ENCODE assay signal across 9 cellular contexts in the genomic region with DNA sequence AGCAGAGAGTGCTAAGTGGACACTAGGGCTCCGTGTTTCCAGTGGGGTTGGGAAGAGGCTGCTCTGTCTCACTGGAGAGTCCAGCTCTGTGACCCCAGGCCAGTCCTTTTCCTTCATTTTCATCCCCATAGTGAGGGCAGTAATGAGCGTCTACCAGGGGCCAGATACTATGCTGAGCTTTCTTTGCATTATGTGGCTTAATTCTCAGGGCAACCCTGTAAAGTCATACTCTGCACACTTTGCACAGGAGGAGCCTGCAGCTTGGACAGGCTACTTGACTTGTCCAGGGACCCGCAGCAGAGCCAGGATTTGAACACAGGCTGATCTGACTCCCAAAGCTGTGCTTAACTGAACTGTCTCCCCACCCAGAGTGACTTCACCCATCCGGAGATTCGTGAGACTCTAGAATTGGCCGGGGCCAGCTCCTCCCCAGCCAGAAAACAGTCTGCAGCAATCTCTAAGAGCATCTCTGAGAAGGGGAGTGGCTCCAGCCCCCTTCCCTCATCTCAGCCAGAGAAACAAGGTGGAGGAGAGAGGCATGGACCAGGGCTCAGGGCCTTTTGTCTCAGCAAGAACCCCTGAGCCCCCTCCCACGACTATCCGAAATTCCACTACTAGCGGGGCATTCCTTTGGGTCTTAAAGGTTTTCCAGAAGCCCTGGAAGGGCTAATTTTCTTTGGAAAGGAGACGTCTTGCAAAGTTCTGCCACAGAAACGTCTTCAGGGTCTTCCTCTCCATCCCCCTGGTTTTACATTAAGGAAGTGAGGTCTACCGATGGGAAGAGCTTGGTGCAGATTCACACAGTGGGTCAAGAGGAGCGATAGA. TPM values are rescaled to one million over a fixed set of nuclear protein-coding genes. Genes with fewer than 3 reads are reported as not detected.
DNase-seq lines count a peak whose midpoint lies in the region; FAIRE-seq and TF ChIP-seq lines count a peak whose summit lies in the region.
"Had no signal": no experiment of that assay in that cellular context is flagged by ENCODE, and none has a peak within 500 bp of the region (broad histone marks: within the 10 kb centered on the region; RNA-seq: fewer than 3 reads in every experiment).

No MANE protein-coding gene starts in this region.

- peak; percentile 28 for DNase-seq in GM13977 (ENCODE audit: low spot score)
- no peak for DNase-seq in SK-N-MC (ENCODE audit: low read depth, low spot score)
- DNase-seq in right atrium auricular region (ENCODE audit: low spot score) = peak; percentile 68
- DNase-seq in sigmoid colon = no peak
- DNase-seq in kidney = no peak
- no peak for DNase-seq in mucosa of gallbladder (ENCODE audit: low spot score)
- no peak for DNase-seq in NOMO-1 treated with DMSO at 0.1 percent for 48 hours (lab: John Stamatoyannopoulos, UW; ENCODE audit: unreplicated experiment)

- FAIRE-seq in kidney (lab: Jason Lieb, UNC) = no peak
- FAIRE-seq: TTC549 had no signal

- H3K9ac ChIP-seq in SK-N-MC (ENCODE audit: insufficient read length) = no peak overlapping the region
- H3K9ac ChIP-seq in kidney (ENCODE audit: low read length in 2 of 2) = peak overlapping the region in 1 of 2 donors; percentile 12

- no peak for TF ChIP-seq EP300 in sigmoid colon (IDR thresholded peaks at IDR 0.05)

- H3K27me3 ChIP-seq in right atrium auricular region (no peaks in the 10 kb centered on the region), sigmoid colon (peaks cover 0 to 4% (median 0%) of the 10 kb centered on the region in 3 donors)

- no peak for TF ChIP-seq POLR2A in sigmoid colon (IDR thresholded peaks at IDR 0.05)

- H3K27ac ChIP-seq in SK-N-MC (no peak overlapping the region), right atrium auricular region (peak overlapping the region; percentile 78 to 81), sigmoid colon (peak overlapping the region in 3 of 4 donors; percentile 1 to 28 (median 20)), kidney (ENCODE audit: low read depth in 2 of 2, low read length in 2 of 2) (no peak overlapping the region)

- H3K4me3 ChIP-seq in SK-N-MC (peak overlapping the region; percentile 58), right atrium auricular region (peak overlapping the region; percentile 46 to 60), sigmoid colon (peak overlapping the region; percentile 28 to 56 (median 48)), kidney (ENCODE audit: low read length in 2 of 2) (peak overlapping the region in 1 of 2 donors; percentile 46)

- H3K36me3 ChIP-seq in SK-N-MC (ENCODE audit: insufficient read depth, low read length) = no peaks in the 10 kb centered on the region
- H3K36me3 ChIP-seq in right atrium auricular region = no peaks in the 10 kb centered on the region
- H3K36me3 ChIP-seq in sigmoid colon = peaks cover 0 to 7% (median 0%) of the 10 kb centered on the region in 4 donors
- no peaks in the 10 kb centered on the region for H3K36me3 ChIP-seq in kidney (ENCODE audit: control insufficient read depth in 1 of 2, insufficient read depth in 2 of 2, low read length in 2 of 2)

- WGBS in sigmoid colon, 2 donors = 51 to 55% methylated on average over 13 of the region's 13 CpGs

- H3K9me3 ChIP-seq in SK-N-MC (ENCODE audit: low read depth, low read length) = no peaks in the 10 kb centered on the region
- H3K9me3 ChIP-seq in right atrium auricular region = no peaks in the 10 kb centered on the region
- H3K9me3 ChIP-seq in sigmoid colon = no peaks in the 10 kb centered on the region
- H3K9me3 ChIP-seq in kidney (ENCODE audit: control insufficient read depth in 1 of 2, low read length in 2 of 2) = no peaks in the 10 kb centered on the region

- H3K4me1 ChIP-seq in right atrium auricular region (peaks cover 0 to 34% of the 10 kb centered on the region in 2 donors), sigmoid colon (peaks cover 0 to 23% (median 15%) of the 10 kb centered on the region in 4 donors), kidney (ENCODE audit: control insufficient read depth in 1 of 2, insufficient read depth in 1 of 2, low read depth in 1 of 2, low read length in 2 of 2) (peaks cover 7 to 9% of the 10 kb centered on the region in 2 donors)

- no peak for TF ChIP-seq CTCF in GM13977 (IDR thresholded peaks at IDR 0.05; ENCODE audit: extremely low read depth, insufficient read depth, missing control alignments)
- no peak for TF ChIP-seq CTCF in right atrium auricular region (IDR thresholded peaks at IDR 0.05)
- TF ChIP-seq CTCF in sigmoid colon (IDR thresholded peaks at IDR 0.05) = no peak
- no peak for TF ChIP-seq CTCF in kidney (IDR thresholded peaks at IDR 0.05; ENCODE audit: borderline replicate concordance, extremely low read depth, insufficient read depth)

- intact Hi-C loops in sigmoid colon (cut with DNase I) = loop anchor here (5.0 kb wide), 2 partner anchors 159 to 211 kb away; a partner anchor contains a TSS
- intact Hi-C loops in kidney (cut with DNase I) = no loop called here

- in situ Hi-C loops in GM13977 (cut with MboI; ENCODE audit: low pct_unique_long_range_greater_than_20kb, low sequenced_read_pairs, unreplicated experiment) = no loop called here

RNA-seq across cellular contexts. Expression of a gene that starts 0.9 kb away (rescaled TPM):
- total RNA-seq in right atrium auricular region = 100 to 1,000 TPM in 1 of 2 donors, 10 to 100 TPM in 1; 68.3 to 112 TPM
- 10 to 100 TPM in 1 of 4 donors, 1 to 10 TPM in 1, under 1 TPM in 2; 0.41 to 10.2 (median 1.6) TPM for total RNA-seq in sigmoid colon
- polyA plus RNA-seq in sigmoid colon = 1 to 10 TPM in 1 of 3 donors, under 1 TPM in 1, not detected in 1; 0.20 to 1.2 TPM
- total RNA-seq in kidney = 0.35 TPM
- 4.2 TPM for polyA plus RNA-seq in kidney (ENCODE audit: insufficient read depth, low read depth, low replicate concordance)
- 8.4 TPM for total RNA-seq in mucosa of gallbladder

RNA-seq across cellular contexts. Expression of a gene that starts 14.7 kb away (rescaled TPM):
- not detected for total RNA-seq in right atrium auricular region
- not detected for total RNA-seq in sigmoid colon
- 1 to 10 TPM; 1.2 to 1.9 (median 1.8) TPM for polyA plus RNA-seq in sigmoid colon
- 0.28 TPM for total RNA-seq in kidney
- 1.2 TPM for polyA plus RNA-seq in kidney (ENCODE audit: insufficient read depth, low read depth, low replicate concordance)
- 1.8 TPM for total RNA-seq in mucosa of gallbladder
- total RNA-seq: kidney epithelial cell had no signal

RNA-seq across cellular contexts. Expression of a gene that starts 29.6 kb away (rescaled TPM):
- 10 to 100 TPM in 1 of 2 donors, 1 to 10 TPM in 1; 4.7 to 37.9 TPM for total RNA-seq in right atrium auricular region
- 100 to 1,000 TPM in 1 of 4 donors, 10 to 100 TPM in 3; 47.4 to 135 (median 57.9) TPM for total RNA-seq in sigmoid colon
- polyA plus RNA-seq in sigmoid colon = 100 to 1,000 TPM; 699 to 799 (median 707) TPM
- total RNA-seq in kidney = 45.9 TPM
- polyA plus RNA-seq in kidney (ENCODE audit: insufficient read depth, low read depth, low replicate concordance) = 55.2 TPM
- total RNA-seq in mucosa of gallbladder = 372 TPM

RNA-seq across cellular contexts. Expression of a gene that starts 54.1 kb away (rescaled TPM):
- total RNA-seq in right atrium auricular region (10 to 100 TPM in 1 of 2 donors, 1 to 10 TPM in 1; 5.7 to 10.8 TPM), sigmoid colon (10 to 100 TPM; 25.2 to 50.7 (median 28.9) TPM), kidney (40.1 TPM), mucosa of gallbladder (26.9 TPM)
- polyA plus RNA-seq in sigmoid colon (10 to 100 TPM in 2 of 3 donors, 1 to 10 TPM in 1; 3.2 to 12.7 (median 10.2) TPM), kidney (ENCODE audit: insufficient read depth, low read depth, low replicate concordance) (14.3 TPM)

RNA-seq across cellular contexts. Expression of a gene that starts 54.4 kb away (rescaled TPM):
- 10 to 100 TPM; 23.3 to 33.1 TPM for total RNA-seq in right atrium auricular region
- total RNA-seq in sigmoid colon = 10 to 100 TPM; 29.6 to 46.8 (median 37.6) TPM
- 10 to 100 TPM; 28.7 to 65.2 (median 33.6) TPM for polyA plus RNA-seq in sigmoid colon
- 86.1 TPM for total RNA-seq in kidney
- 24.8 TPM for polyA plus RNA-seq in kidney (ENCODE audit: insufficient read depth, low read depth, low replicate concordance)
- total RNA-seq in mucosa of gallbladder = 28.5 TPM

Comparison
In these comparisons a context has a peak if more than half of its experiments do, and no peak if none do; other contexts are left out.
1. DNase-seq: peak in GM13977 (single experiment) and right atrium auricular region (single experiment); none in SK-N-MC (single experiment), sigmoid colon (single experiment), kidney (single experiment), mucosa of gallbladder (single experiment) and NOMO-1 treated with DMSO at 0.1 percent for 48 hours (single experiment).
2. H3K27ac ChIP-seq: peak in right atrium auricular region (2 of 2) and sigmoid colon (3 of 4); none in SK-N-MC (single experiment) and kidney (0 of 2).